In the genomic region with DNA sequence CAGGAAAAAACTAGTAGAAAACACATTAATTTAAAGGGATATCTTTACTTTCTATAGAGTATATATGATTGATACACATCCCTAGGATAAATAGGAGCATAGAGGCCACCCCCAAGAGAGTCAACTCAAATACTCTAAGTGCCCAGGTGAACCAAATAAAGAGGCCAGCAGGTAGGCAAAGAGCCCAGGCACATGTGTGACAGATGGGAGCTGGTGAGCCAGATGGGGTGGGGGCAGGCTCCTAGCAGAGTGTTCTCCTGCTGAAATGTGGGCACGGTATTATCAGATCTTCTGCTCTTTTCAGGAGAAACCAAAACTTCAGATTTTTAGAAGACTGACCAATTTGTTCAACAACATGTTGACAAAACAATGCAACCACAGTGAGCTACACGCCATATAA, we compare ENCODE assay signal across 16 cellular contexts.
DNase-seq lines count a peak whose midpoint lies in the region; ATAC-seq lines count a peak whose summit lies in the region.
"Had no signal": no experiment of that assay in that cellular context is flagged by ENCODE, and none has a peak within 500 bp of the region (broad histone marks: within the 10 kb centered on the region; RNA-seq: fewer than 3 reads in every experiment).

No MANE protein-coding gene starts in this region.

- H3K27ac ChIP-seq in right cardiac atrium (ENCODE audit: low read length) = no peak overlapping the region
- H3K27ac ChIP-seq: BLaER1, C4-2B had no signal

- intact Hi-C loops in right cardiac atrium (cut with DNase I) = no loop called here

- H3K4me3 ChIP-seq in right cardiac atrium (ENCODE audit: low read length) = no peak overlapping the region
- H3K4me3 ChIP-seq: BLaER1, HAP-1 had no signal

- ATAC-seq in right cardiac atrium = no peak
- ATAC-seq: CD8-positive, alpha-beta T cell had no signal

- 97% methylated on average over 2 of the region's 2 CpGs for WGBS in right cardiac atrium

- H3K9me3 ChIP-seq in right cardiac atrium (ENCODE audit: control insufficient read depth, low read length) = no peaks in the 10 kb centered on the region
- H3K9me3 ChIP-seq: BLaER1, Caco-2, HAP-1 had no signal

- no peaks in the 10 kb centered on the region for H3K27me3 ChIP-seq in right cardiac atrium (ENCODE audit: control insufficient read depth, insufficient read depth)
- H3K27me3 ChIP-seq: BLaER1 had no signal

- DNase-seq in NCI-H82 (lab: John Stamatoyannopoulos, UW) = peak; percentile 61
- DNase-seq in NCI-H82 treated with DMSO at 0.1 percent for 48 hours (lab: John Stamatoyannopoulos, UW; ENCODE audit: unreplicated experiment) = no peak
- DNase-seq in NCI-H2171 (lab: John Stamatoyannopoulos, UW) = peak; percentile 46
- DNase-seq in NCI-H69 (lab: John Stamatoyannopoulos, UW) = peak; percentile 31
- DNase-seq in right cardiac atrium = no peak
- DNase-seq in AML-193 (lab: John Stamatoyannopoulos, UW) = no peak
- DNase-seq: Caco-2; CD4-positive, CD25-positive, alpha-beta regulatory T cell; CD8-positive, alpha-beta T cell; DMS153; DND-41; GOT3; HFFc6 had no signal

- no peaks in the 10 kb centered on the region for H3K4me1 ChIP-seq in right cardiac atrium (ENCODE audit: control insufficient read depth, insufficient read depth, low read length)
- H3K4me1 ChIP-seq: BLaER1, Caco-2, HAP-1 had no signal

Comparison
In these comparisons a context has a peak if more than half of its experiments do, and no peak if none do; other contexts are left out.
1. DNase-seq: peak in NCI-H82 (single experiment), NCI-H2171 (single experiment) and NCI-H69 (single experiment); none in NCI-H82 treated with DMSO at 0.1 percent for 48 hours (single experiment), right cardiac atrium (0 of 3) and AML-193 (0 of 2).